Comparison of ENCODE assay signal across 8 cellular contexts in genomic region chr10:35331894-35332640, GRCh38. TPM values are rescaled to one million over a fixed set of nuclear protein-coding genes. Genes with fewer than 3 reads are reported as not detected.
DNase-seq lines count a peak whose midpoint lies in the region; ATAC-seq and TF ChIP-seq lines count a peak whose summit lies in the region.

No MANE protein-coding gene starts in this region.

- TF ChIP-seq CTCF in fibroblast of villous mesenchyme (IDR thresholded peaks at IDR 0.05; ENCODE audit: insufficient read depth, low read depth, low read length): no peak

- H3K4me1 ChIP-seq in skeletal muscle satellite cell (ENCODE audit: control insufficient read depth, insufficient read depth, low read length) (peaks cover 45% of the 10 kb centered on the region), HAP-1 (peaks cover 10% of the 10 kb centered on the region)

- no peaks in the 10 kb centered on the region for H3K27me3 ChIP-seq in skeletal muscle satellite cell (ENCODE audit: control insufficient read depth, insufficient read depth, low read length)
- H3K27me3 ChIP-seq in HAP-1 (ENCODE audit: low read depth): no peaks in the 10 kb centered on the region

- in situ Hi-C loops in HAP-1 (cut with MboI; ENCODE audit: low sequenced_read_pairs): no loop called here

- DNase-seq in NCI-H2171 treated with DMSO at 0.1 percent for 48 hours (lab: John Stamatoyannopoulos, UW): peak; percentile 20
- DNase-seq in NCI-H2171 (lab: John Stamatoyannopoulos, UW): no peak
- DNase-seq in RPMI7951 (ENCODE audit: low read depth): peak; percentile 78
- DNase-seq in fibroblast of villous mesenchyme (ENCODE audit: low read depth): peak; percentile 94
- no peak for DNase-seq in HAP-1 (ENCODE audit: low spot score in 2 of 2)
- DNase-seq in NCI-H526 (lab: John Stamatoyannopoulos, UW): no peak

- H3K4me2 ChIP-seq in skeletal muscle satellite cell (ENCODE audit: low read length): peak overlapping the region; percentile 37

- H3K9me3 ChIP-seq in skeletal muscle satellite cell (replicated peaks; ENCODE audit: low read length) (no peaks in the 10 kb centered on the region), HAP-1 (no peaks in the 10 kb centered on the region)

- peaks cover 5% of the 10 kb centered on the region for H3K36me3 ChIP-seq in skeletal muscle satellite cell (ENCODE audit: insufficient read depth, low read length)
- H3K36me3 ChIP-seq in HAP-1 (replicated peaks): 0 out of 2 replicates have a peak, but pooled peaks cover 3% of the 10 kb centered on the region

- ATAC-seq in HG03135 (IDR thresholded peaks at IDR 0.05; ENCODE audit: unreplicated experiment): no peak

- no peak overlapping the region for H3K9ac ChIP-seq in skeletal muscle satellite cell (ENCODE audit: low read depth, low read length)

- H3K4me3 ChIP-seq in fibroblast of villous mesenchyme (ENCODE audit: low read depth, low read length) (no peak overlapping the region), skeletal muscle satellite cell (ENCODE audit: low read length) (no peak overlapping the region), HAP-1 (no peak overlapping the region)

RNA-seq across cellular contexts. Expression of gene CCNY, which starts 4.2 kb away (rescaled TPM):
- 35.3 and 44.2 TPM in 2 replicates for total RNA-seq in RPMI7951 (2014; rRNA removed; shearing (Covaris generic))
- total RNA-seq in fibroblast of villous mesenchyme: 35.0 and 36.7 TPM in 2 replicates
- 33.0 and 45.7 TPM in 2 replicates for total RNA-seq in skeletal muscle satellite cell (2012; rRNA removed)

Comparison
In these comparisons a context has a peak if more than half of its experiments do, and no peak if none do; other contexts are left out.
1. DNase-seq: peak in NCI-H2171 treated with DMSO at 0.1 percent for 48 hours (single experiment), RPMI7951 (single experiment) and fibroblast of villous mesenchyme (single experiment); none in NCI-H2171 (single experiment), HAP-1 (0 of 2) and NCI-H526 (0 of 2).